Comparison of ENCODE assay signal across 27 cellular contexts in the genomic region with DNA sequence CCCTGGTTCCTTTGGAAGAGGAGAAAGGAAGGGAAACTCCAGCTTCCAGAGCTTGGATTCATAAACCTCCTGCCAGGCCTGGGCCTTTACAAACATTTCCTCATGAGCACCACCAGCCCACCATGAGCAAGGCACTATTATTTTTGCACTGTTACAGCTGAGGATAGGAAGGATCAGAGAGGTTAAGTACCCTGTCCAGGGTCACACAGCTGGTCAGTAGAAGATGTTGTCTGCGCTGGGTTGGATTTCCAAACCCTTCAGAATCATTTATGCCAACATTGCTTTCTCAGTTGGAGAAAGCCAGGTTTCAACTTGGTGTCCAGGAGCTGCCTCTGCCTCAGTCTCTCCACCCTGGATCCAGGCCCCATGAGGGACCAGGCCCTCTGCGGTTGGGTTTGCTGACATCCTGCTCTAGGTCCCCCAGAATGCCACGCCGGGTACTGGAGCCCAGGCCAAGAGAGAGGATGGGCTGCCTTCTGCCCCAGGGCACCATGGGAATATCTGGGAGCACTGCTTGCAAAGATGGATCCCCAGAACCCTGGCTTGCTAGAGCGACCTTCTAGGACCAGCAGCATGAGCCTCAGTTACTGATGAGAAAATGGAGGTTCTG. TPM values are rescaled to one million over a fixed set of nuclear protein-coding genes. Genes with fewer than 3 reads are reported as not detected.
DNase-seq lines count a peak whose midpoint lies in the region; ATAC-seq, FAIRE-seq and TF ChIP-seq lines count a peak whose summit lies in the region.
"Had no signal": no experiment of that assay in that cellular context is flagged by ENCODE, and none has a peak within 500 bp of the region (broad histone marks: within the 10 kb centered on the region; RNA-seq: fewer than 3 reads in every experiment).

No MANE protein-coding gene starts in this region.

- H3K27me3 ChIP-seq in HepG2 (ENCODE audit: control insufficient read depth in 1 of 2, insufficient read depth in 2 of 2, low read length in 2 of 2): peaks cover 0 to 34% of the 10 kb centered on the region in 2 experiments; a peak in 3 of 5 replicates
- H3K27me3 ChIP-seq in right lobe of liver: no peaks in the 10 kb centered on the region
- no peaks in the 10 kb centered on the region for H3K27me3 ChIP-seq in lower lobe of right lung (ENCODE audit: low read depth)
- no peaks in the 10 kb centered on the region for H3K27me3 ChIP-seq in sigmoid colon
- H3K27me3 ChIP-seq in body of pancreas: no peaks in the 10 kb centered on the region
- H3K27me3 ChIP-seq: BE2C, heart right ventricle, SJSA1 had no signal

- TF ChIP-seq CTCF in HepG2 (CRISPR knock-in tag; IDR thresholded peaks at IDR 0.05) (no peak), right lobe of liver (IDR thresholded peaks at IDR 0.05) (no peak), lower lobe of right lung (IDR thresholded peaks at IDR 0.05) (no peak), sigmoid colon (IDR thresholded peaks at IDR 0.05) (no peak), body of pancreas (IDR thresholded peaks at IDR 0.05) (no peak)

- no peaks in the 10 kb centered on the region for H3K4me1 ChIP-seq in HepG2 (ENCODE audit: insufficient read depth, low read length)
- H3K4me1 ChIP-seq in right lobe of liver: peaks cover 0 to 7% (median 0%) of the 10 kb centered on the region in 4 donors
- peaks cover 9% of the 10 kb centered on the region for H3K4me1 ChIP-seq in lower lobe of right lung
- H3K4me1 ChIP-seq in sigmoid colon: peaks cover 0 to 40% (median 37%) of the 10 kb centered on the region in 4 donors
- no peaks in the 10 kb centered on the region for H3K4me1 ChIP-seq in body of pancreas

- ATAC-seq in HepG2 (no peak), right lobe of liver (no peak), lower lobe of right lung (no peak), HG03439 (IDR thresholded peaks at IDR 0.05; ENCODE audit: unreplicated experiment) (no peak), body of pancreas (no peak)
- ATAC-seq: stimulated activated naive CD8-positive, alpha-beta T cell treated with anti-CD3 and anti-CD28 coated beads, Interleukin-15, Interleukin-2, amounts not matched to agents 100 U/mL and 50 U/mL, for 24 hours had no signal

- TF ChIP-seq RAD21 in HepG2 (CRISPR knock-in tag; IDR thresholded peaks at IDR 0.05): no peak

- no peak overlapping the region for H3K4me3 ChIP-seq in HepG2 (replicated peaks in 1 of 3; ENCODE audit: insufficient read depth in 1 of 3, low read depth in 2 of 3, low read length in 3 of 3)
- H3K4me3 ChIP-seq in right lobe of liver: no peak overlapping the region
- no peak overlapping the region for H3K4me3 ChIP-seq in lower lobe of right lung
- no peak overlapping the region for H3K4me3 ChIP-seq in sigmoid colon
- H3K4me3 ChIP-seq in body of pancreas: no peak overlapping the region
- H3K4me3 ChIP-seq: heart right ventricle, SJSA1 had no signal

- TF ChIP-seq POLR2A in HepG2 (IDR thresholded peaks at IDR 0.05; ENCODE audit: insufficient read depth in 1 of 2, low read depth in 2 of 2, low read length in 2 of 2): no peak
- TF ChIP-seq POLR2A in right lobe of liver (IDR thresholded peaks at IDR 0.05): no peak
- no peak for TF ChIP-seq POLR2A in sigmoid colon (IDR thresholded peaks at IDR 0.05)
- TF ChIP-seq POLR2A in body of pancreas (IDR thresholded peaks at IDR 0.05): no peak

- DNase-seq in HepG2 (ENCODE audit: low spot score): no peak
- DNase-seq in right lobe of liver: no peak
- DNase-seq in lower lobe of right lung: no peak
- DNase-seq in sigmoid colon: no peak
- no peak for DNase-seq in body of pancreas
- no peak for DNase-seq in NCI-H2081 treated with DMSO at 0.1 percent for 48 hours (lab: John Stamatoyannopoulos, UW)
- DNase-seq in stimulated activated CD4-positive, alpha-beta T cell treated with anti-CD3 and anti-CD28 coated beads, Interleukin-12 subunit alpha, Interleukin-12 subunit beta, amount 100 ng/mL, for 4 hours: no peak
- DNase-seq: activated CD4-positive, alpha-beta T cell treated with anti-CD3 and anti-CD28 coated beads for 4 hours; activated naive CD4-positive, alpha-beta T cell treated with anti-CD3 and anti-CD28 coated beads for 36 hours; activated T-cell treated with anti-CD3 and anti-CD28 coated beads, Interleukin-2, amount 50 U/mL, for 24 hours; amniotic stem cell; BE2C; central memory CD4-positive, alpha-beta T cell; DMS79; GF-D8; NCI-H1092; NCI-H526; stimulated activated CD4-positive, alpha-beta T cell treated with anti-CD3 and anti-CD28 coated beads, Interleukin-15, amount 100 ng/mL, for 24 hours; stimulated activated naive CD8-positive, alpha-beta T cell treated with anti-CD3 and anti-CD28 coated beads, Interleukin-15, Interleukin-2, amounts not matched to agents 100 U/mL and 50 U/mL, for 24 hours had no signal

- no peaks in the 10 kb centered on the region for H4K20me1 ChIP-seq in HepG2 (ENCODE audit: insufficient read depth, low read length)

- H2AFZ ChIP-seq in HepG2 (ENCODE audit: low read length): no peak overlapping the region

- no TSS peak for BruUV-seq in HepG2 (replicated peaks; lab: Mats Ljungman, UMichigan)

- in situ Hi-C loops in HepG2 (cut with HindIII; ENCODE audit: extremely low pct_ligation_motif_present, low pct_unique_long_range_greater_than_20kb): no loop called here

- H3K27ac ChIP-seq in HepG2 (ENCODE audit: extremely low read length, insufficient read depth, low read length) (no peak overlapping the region), right lobe of liver (no peak overlapping the region), lower lobe of right lung (peak overlapping the region; percentile 36), sigmoid colon (peak overlapping the region; percentile 77 to 85 (median 82)), body of pancreas (no peak overlapping the region)
- H3K27ac ChIP-seq: HL-60, SJSA1 had no signal

- TF ChIP-seq EP300 in HepG2 (IDR thresholded peaks at IDR 0.05; ENCODE audit: low read depth in 2 of 2, low read length in 2 of 2) (no peak), HepG2 (CRISPR knock-in tag; IDR thresholded peaks at IDR 0.05; ENCODE audit: borderline replicate concordance) (no peak), sigmoid colon (IDR thresholded peaks at IDR 0.05) (no peak)

- H3K9ac ChIP-seq in HepG2 (ENCODE audit: insufficient read depth, low read depth, low read length): no peak overlapping the region

- no peaks in the 10 kb centered on the region for H3K79me2 ChIP-seq in HepG2 (ENCODE audit: insufficient read depth, low read length)

- CTCF ChIA-PET in HepG2 (lab: Yijun Ruan, JAX; ENCODE audit: low intra/inter-chr PET ratio, low total read pairs): no interaction called here

- no peak for FAIRE-seq in HepG2 (lab: Jason Lieb, UNC)
- FAIRE-seq: RCC 7860, TTC549 had no signal

- H3K4me2 ChIP-seq in HepG2 (ENCODE audit: low read depth, low read length): no peak overlapping the region

- H3K36me3 ChIP-seq in HepG2 (replicated peaks in 1 of 2; ENCODE audit: control insufficient read depth in 1 of 2, insufficient read depth in 2 of 2, low read length in 2 of 2) (no peaks in the 10 kb centered on the region), right lobe of liver (no peaks in the 10 kb centered on the region), lower lobe of right lung (no peaks in the 10 kb centered on the region), sigmoid colon (no peaks in the 10 kb centered on the region), body of pancreas (replicated peaks in 1 of 2; ENCODE audit: insufficient read depth in 1 of 2, low read depth in 2 of 2) (no peaks in the 10 kb centered on the region)
- H3K36me3 ChIP-seq: BE2C, heart right ventricle, SJSA1 had no signal

- no peaks in the 10 kb centered on the region for H3K9me3 ChIP-seq in HepG2 (ENCODE audit: low read length)
- no peaks in the 10 kb centered on the region for H3K9me3 ChIP-seq in right lobe of liver
- no peaks in the 10 kb centered on the region for H3K9me3 ChIP-seq in lower lobe of right lung
- no peaks in the 10 kb centered on the region for H3K9me3 ChIP-seq in sigmoid colon
- no peaks in the 10 kb centered on the region for H3K9me3 ChIP-seq in body of pancreas
- H3K9me3 ChIP-seq: BE2C, heart right ventricle, SJSA1 had no signal

- intact Hi-C loops in HepG2 (cut with micrococcal nuclease; ENCODE audit: unreplicated experiment): no loop called here
- intact Hi-C loops in right lobe of liver (cut with DNase I): no loop called here
- intact Hi-C loops in lower lobe of right lung (cut with DNase I): no loop called here
- intact Hi-C loops in sigmoid colon (cut with DNase I): no loop called here
- intact Hi-C loops in body of pancreas (cut with DNase I): no loop called here

- POLR2A ChIA-PET in HepG2 (lab: Yijun Ruan, JAX): no interaction called here

- 0% methylated on average over 2 of the region's 5 CpGs for WGBS in HepG2 (ENCODE audit: low lambda C conversion rate)
- whole genome bisulfite sequencing in right lobe of liver (ENCODE audit: insufficient coverage, low coverage, low lambda C conversion rate, missing lambda C conversion rate): no CpG with 5 or more reads among the region's 5 CpGs
- 86 to 94% methylated on average over 5 of the region's 5 CpGs for WGBS in sigmoid colon, 2 donors
- 88 to 95% methylated on average over 4 to 5 of the region's 5 CpGs for WGBS in body of pancreas, 2 donors

RNA-seq across cellular contexts. Expression of gene SHISAL1, which starts 29.7 kb away (rescaled TPM):
- not detected in 2 replicates for total RNA-seq in HepG2 (2016; rRNA removed; fragmentation: Illumina TruSeq; extraction: Trizol)
- total RNA-seq in HepG2 (2016; cell fraction: cytosol; rRNA removed; fragmentation: Illumina TruSeq; extraction: Trizol; ENCODE audit: low read depth): not detected in 2 replicates
- not detected in 2 replicates for total RNA-seq in HepG2 (2016; cell fraction: insoluble cytoplasmic fraction; rRNA removed; fragmentation: Illumina TruSeq; extraction: Trizol)
- not detected in 2 replicates for total RNA-seq in HepG2 (2016; cell fraction: membrane; rRNA removed; fragmentation: Illumina TruSeq; extraction: Trizol)
- not detected in 2 replicates for total RNA-seq in HepG2 (2016; cell fraction: nucleus; rRNA removed; fragmentation: Illumina TruSeq; extraction: Trizol)
- polyA plus RNA-seq in HepG2 (2011; rRNA removed): not detected in 2 replicates
- not detected in 2 replicates for polyA plus RNA-seq in HepG2 (2011; cell fraction: cytosol; rRNA removed)
- polyA plus RNA-seq in HepG2 (2011; cell fraction: nucleus; rRNA removed): not detected in 2 replicates
- not detected in 2 replicates for polyA plus RNA-seq in HepG2 (2012)
- not detected in 2 replicates for polyA plus RNA-seq in HepG2 (2016; cell fraction: cytosol; fragmentation: Illumina TruSeq; extraction: Trizol; ENCODE audit: low read depth)
- not detected in 2 replicates for polyA plus RNA-seq in HepG2 (2016; cell fraction: insoluble cytoplasmic fraction; fragmentation: Illumina TruSeq; extraction: Trizol; ENCODE audit: low read depth)
- not detected in 2 replicates for polyA plus RNA-seq in HepG2 (2016; cell fraction: membrane; fragmentation: Illumina TruSeq; extraction: Trizol; ENCODE audit: low read depth)
- not detected in 2 replicates for polyA plus RNA-seq in HepG2 (2016; cell fraction: nucleus; fragmentation: Illumina TruSeq; extraction: Trizol; ENCODE audit: insufficient read depth, low read depth)
- polyA minus RNA-seq in HepG2 (2011; rRNA and poly(A)+ RNA removed; ENCODE audit: low replicate concordance): 0.04 and 16.2 TPM in 2 replicates
- 0.09 TPM in 1 of 2 replicates, not detected in the other for polyA minus RNA-seq in HepG2 (2011; cell fraction: cytosol; rRNA and poly(A)+ RNA removed)
- polyA minus RNA-seq in HepG2 (2011; cell fraction: nucleus; rRNA and poly(A)+ RNA removed): not detected in 2 replicates
- total RNA-seq in right lobe of liver: under 1 TPM; 0.05 to 0.31 (median 0.17) TPM
- total RNA-seq in lower lobe of right lung: 0.32 TPM
- total RNA-seq in sigmoid colon: 10 to 100 TPM; 20.7 to 32.4 (median 24.1) TPM
- 1 to 10 TPM in 1 of 3 donors, under 1 TPM in 2; 0.23 to 1.3 (median 0.60) TPM for polyA plus RNA-seq in sigmoid colon
- total RNA-seq in body of pancreas: 1 to 10 TPM in 1 of 2 donors, under 1 TPM in 1; 0.78 to 1.6 TPM
- total RNA-seq: activated CD8-positive, alpha-beta memory T cell treated with anti-CD3 and anti-CD28 coated beads for 36 hours; activated naive CD4-positive, alpha-beta T cell treated with anti-CD3 and anti-CD28 coated beads for 36 hours; T-helper 1 cell treated with Interleukin-12 subunit alpha and Interleukin-12 subunit beta and Interleukin-4 antibody, amounts not matched to agents 30 ng/mL and 1 ng/mL, for 36 hours had no signal

Comparison
In these comparisons a context has a peak if more than half of its experiments do, and no peak if none do; other contexts are left out.
1. H3K27ac ChIP-seq: peak in lower lobe of right lung (single experiment) and sigmoid colon (4 of 4); none in HepG2 (single experiment), right lobe of liver (0 of 3) and body of pancreas (0 of 4).
2. RNA of gene SHISAL1, which starts 29.7 kb away (total RNA-seq): 20.7 to 32.4 TPM in sigmoid colon; 0.78 to 1.6 TPM in body of pancreas, 0.32 TPM in lower lobe of right lung (single experiment), 0.05 to 0.31 TPM in right lobe of liver and not detected in HepG2; every median in the first group is over 4 times any median in the second.